ENCODE assay signal across 8 cellular contexts in the genomic region with DNA sequence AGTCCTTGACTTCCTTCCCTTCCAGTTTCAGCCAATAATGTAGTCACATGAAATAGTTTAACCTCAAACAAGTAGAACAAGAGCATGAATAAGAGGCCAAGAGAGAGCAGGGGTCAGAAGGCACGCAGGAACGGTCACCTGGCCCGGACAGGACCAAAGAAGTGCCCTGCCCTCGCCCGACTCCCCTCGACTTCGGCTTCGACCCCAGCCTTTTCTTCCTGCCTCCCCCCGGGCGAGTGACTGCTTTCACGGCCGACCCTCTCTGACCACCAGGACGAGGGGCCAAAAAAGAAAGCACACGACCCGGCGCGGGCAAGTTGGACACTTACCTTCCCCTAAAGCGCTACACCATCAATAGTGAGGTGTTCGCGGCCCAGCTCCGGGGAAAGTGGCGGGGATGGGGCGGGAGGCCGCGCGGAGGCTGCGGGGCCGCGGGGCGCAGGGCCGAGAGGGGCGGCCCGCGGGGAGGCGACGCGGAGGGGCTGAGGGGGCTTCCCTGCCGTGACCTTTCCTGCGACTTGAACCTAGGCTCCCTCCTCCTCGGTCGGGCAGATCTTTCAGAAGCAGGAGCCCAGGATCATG. TPM values are rescaled to one million over a fixed set of nuclear protein-coding genes. Genes with fewer than 3 reads are reported as not detected.
DNase-seq lines count a peak whose midpoint lies in the region; ATAC-seq and TF ChIP-seq lines count a peak whose summit lies in the region.

No MANE protein-coding gene starts in this region.

- ATAC-seq in CD8-positive, alpha-beta T cell, result peak; percentile 18
- peak; percentile 39 for ATAC-seq in GM21447 (IDR thresholded peaks at IDR 0.05; ENCODE audit: unreplicated experiment)
- peak; percentile 24 for ATAC-seq in activated naive CD8-positive, alpha-beta T cell treated with anti-CD3 and anti-CD28 coated beads, Interleukin-2, amount 10 ng/mL, durations not matched to agents 7 days and 5 days (ENCODE audit: low read depth)

- peak overlapping the region; percentile 84 for H3K4me3 ChIP-seq in CD8-positive, alpha-beta T cell (ENCODE audit: low read depth, low read length)
- H3K4me3 ChIP-seq in right atrium auricular region, result peak overlapping the region; percentile 72 to 75

- H3K4me3 Mint-ChIP-seq in CD8-positive, alpha-beta T cell, result peak overlapping the region; percentile 87
- H3K4me3 Mint-ChIP-seq in activated naive CD8-positive, alpha-beta T cell treated with anti-CD3 and anti-CD28 coated beads, Interleukin-2, amount 10 ng/mL, durations not matched to agents 7 days and 5 days, result peak overlapping the region; percentile 90

- peak overlapping the region; percentile 85 for H3K27ac ChIP-seq in CD8-positive, alpha-beta T cell (ENCODE audit: low read depth, low read length)
- peak overlapping the region; percentile 94 to 95 for H3K27ac ChIP-seq in right atrium auricular region

- no peaks in the 10 kb centered on the region for H3K9me3 Mint-ChIP-seq in CD8-positive, alpha-beta T cell
- no peaks in the 10 kb centered on the region for H3K9me3 Mint-ChIP-seq in activated naive CD8-positive, alpha-beta T cell treated with anti-CD3 and anti-CD28 coated beads, Interleukin-2, amount 10 ng/mL, durations not matched to agents 7 days and 5 days

- H3K9me3 ChIP-seq in CD8-positive, alpha-beta T cell (ENCODE audit: low read length), result no peaks in the 10 kb centered on the region
- no peaks in the 10 kb centered on the region for H3K9me3 ChIP-seq in right atrium auricular region

- H3K27me3 ChIP-seq in CD8-positive, alpha-beta T cell (ENCODE audit: insufficient read depth, low read length), result no peaks in the 10 kb centered on the region
- no peaks in the 10 kb centered on the region for H3K27me3 ChIP-seq in right atrium auricular region

- H3K36me3 ChIP-seq in CD8-positive, alpha-beta T cell (ENCODE audit: insufficient read depth, low read length), result no peaks in the 10 kb centered on the region
- H3K36me3 ChIP-seq in right atrium auricular region, result no peaks in the 10 kb centered on the region

- intact Hi-C loops in CD8-positive, alpha-beta T cell (cut with DNase I, micrococcal nuclease), result loop anchor here (1.0 to 5.0 kb wide), 7 partner anchors 61 to 855 kb away; a partner anchor contains a TSS

- CTCF ChIA-PET in CD8-positive, alpha-beta T cell (lab: Charles Lee), result interaction anchor here (0.5 to 3.4 kb wide), 2 partner anchors 32 to 1102 kb away, joined by 3 to 14 read pairs; no protein-coding TSS in a partner anchor

- peaks cover 6% of the 10 kb centered on the region for H3K36me3 Mint-ChIP-seq in CD8-positive, alpha-beta T cell
- no peaks in the 10 kb centered on the region for H3K36me3 Mint-ChIP-seq in activated naive CD8-positive, alpha-beta T cell treated with anti-CD3 and anti-CD28 coated beads, Interleukin-2, amount 10 ng/mL, durations not matched to agents 7 days and 5 days

- no peak for TF ChIP-seq CTCF in CD8-positive, alpha-beta T cell (IDR thresholded peaks at IDR 0.05)
- no peak for TF ChIP-seq CTCF in right atrium auricular region (IDR thresholded peaks at IDR 0.05)

- peaks cover 24% of the 10 kb centered on the region for H3K4me1 ChIP-seq in CD8-positive, alpha-beta T cell (ENCODE audit: insufficient read depth, low read length)
- peaks cover 0 to 31% of the 10 kb centered on the region in 2 donors for H3K4me1 ChIP-seq in right atrium auricular region

- DNase-seq in CD8-positive, alpha-beta T cell, result peak in 4 of 7 experiments; percentile 15 to 27 (median 22)
- DNase-seq in OCI-M1 (lab: John Stamatoyannopoulos, UW), result peak; percentile 62
- DNase-seq in activated naive CD8-positive, alpha-beta T cell treated with anti-CD3 and anti-CD28 coated beads, Interleukin-2, amount 10 ng/mL, durations not matched to agents 7 days and 5 days, result peak; percentile 57
- DNase-seq in right atrium auricular region (ENCODE audit: low spot score), result no peak
- DNase-seq in renal cortical epithelial cell (ENCODE audit: low read depth), result peak; percentile 41
- DNase-seq in NCI-H1436 treated with DMSO at 0.1 percent for 48 hours (lab: John Stamatoyannopoulos, UW), result no peak
- no peak for DNase-seq in NCI-H1048 (lab: John Stamatoyannopoulos, UW)

- POLR2A ChIA-PET in CD8-positive, alpha-beta T cell (lab: Charles Lee), result interaction anchor here (0.7 to 1.5 kb wide), 2 partner anchors 32 to 64 kb away, joined by 4 to 7 read pairs; no protein-coding TSS in a partner anchor
- POLR2A ChIA-PET in activated naive CD8-positive, alpha-beta T cell treated with anti-CD3 and anti-CD28 coated beads, Interleukin-2, amount 10 ng/mL, durations not matched to agents 7 days and 5 days (lab: Charles Lee), result interaction anchor here (0.6 to 1.6 kb wide), 7 partner anchors 28 to 1072 kb away, joined by 3 to 6 read pairs (median 4); no protein-coding TSS in a partner anchor

- H3K27ac Mint-ChIP-seq in CD8-positive, alpha-beta T cell, result peak overlapping the region; percentile 90
- peak overlapping the region; percentile 88 for H3K27ac Mint-ChIP-seq in activated naive CD8-positive, alpha-beta T cell treated with anti-CD3 and anti-CD28 coated beads, Interleukin-2, amount 10 ng/mL, durations not matched to agents 7 days and 5 days

- peaks cover 41% of the 10 kb centered on the region for H3K4me1 Mint-ChIP-seq in CD8-positive, alpha-beta T cell (ENCODE audit: low read depth)
- H3K4me1 Mint-ChIP-seq in activated naive CD8-positive, alpha-beta T cell treated with anti-CD3 and anti-CD28 coated beads, Interleukin-2, amount 10 ng/mL, durations not matched to agents 7 days and 5 days, result peaks cover 29% of the 10 kb centered on the region

- H3K27me3 Mint-ChIP-seq in CD8-positive, alpha-beta T cell (ENCODE audit: low read depth), result no peaks in the 10 kb centered on the region
- H3K27me3 Mint-ChIP-seq in activated naive CD8-positive, alpha-beta T cell treated with anti-CD3 and anti-CD28 coated beads, Interleukin-2, amount 10 ng/mL, durations not matched to agents 7 days and 5 days, result peaks cover 17% of the 10 kb centered on the region

RNA-seq across cellular contexts. Expression of a gene that starts 0.5 kb away (rescaled TPM):
- 10 to 100 TPM; 62.8 to 68.4 TPM for total RNA-seq in CD8-positive, alpha-beta T cell
- total RNA-seq in activated naive CD8-positive, alpha-beta T cell treated with anti-CD3 and anti-CD28 coated beads, Interleukin-2, amount 10 ng/mL, durations not matched to agents 7 days and 5 days, result 10 to 100 TPM; 64.4 to 68.7 TPM
- total RNA-seq in right atrium auricular region, result 100 to 1,000 TPM in 1 of 2 donors, 10 to 100 TPM in 1; 99.8 to 125 TPM
- 8.2 and 57.8 TPM in 2 replicates for total RNA-seq in renal cortical epithelial cell

Comparison
In these comparisons a context has a peak if more than half of its experiments do, and no peak if none do; other contexts are left out.
1. DNase-seq: peak in CD8-positive, alpha-beta T cell (4 of 7), OCI-M1 (single experiment), activated naive CD8-positive, alpha-beta T cell treated with anti-CD3 and anti-CD28 coated beads, Interleukin-2, amount 10 ng/mL, durations not matched to agents 7 days and 5 days (single experiment) and renal cortical epithelial cell (single experiment); none in right atrium auricular region (single experiment), NCI-H1436 treated with DMSO at 0.1 percent for 48 hours (single experiment) and NCI-H1048 (single experiment).
2. Peak in every context shown above with its lines, with median percentiles within 50 percentile points of each other: ATAC-seq.